Comparison of ENCODE assay signal across 16 cellular contexts in the genomic region with DNA sequence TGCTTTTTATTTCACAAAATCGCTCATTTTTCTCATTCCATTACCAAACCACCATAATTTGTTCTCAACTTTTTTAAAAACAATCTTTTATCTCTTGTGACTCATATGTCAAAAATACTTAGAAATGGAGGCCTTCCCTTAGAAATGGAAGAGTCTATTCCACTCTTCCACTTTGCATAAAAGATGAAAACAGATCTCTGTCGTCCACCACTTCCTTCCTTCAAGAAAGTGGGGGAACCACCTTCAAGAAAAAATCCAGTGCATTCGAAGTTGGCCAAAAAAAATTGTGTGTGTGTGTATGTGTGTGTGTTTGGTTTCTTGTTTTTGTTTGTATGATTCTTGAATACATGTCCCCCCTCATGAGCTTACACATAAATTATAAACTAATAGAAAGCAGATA.
DNase-seq lines count a peak whose midpoint lies in the region; ATAC-seq and TF ChIP-seq lines count a peak whose summit lies in the region.
"Had no signal": no experiment of that assay in that cellular context is flagged by ENCODE, and none has a peak within 500 bp of the region (broad histone marks: within the 10 kb centered on the region; RNA-seq: fewer than 3 reads in every experiment).

No MANE protein-coding gene starts in this region.

- H3K36me3 Mint-ChIP-seq in activated CD4-positive, alpha-beta T cell treated with anti-CD3 and anti-CD28 coated beads for 36 hours (ENCODE audit: low read depth), result no peaks in the 10 kb centered on the region
- no peaks in the 10 kb centered on the region for H3K36me3 Mint-ChIP-seq in activated naive CD4-positive, alpha-beta T cell treated with anti-CD3 and anti-CD28 coated beads, Interleukin-2, amount 50 U/mL, for 72 hours
- H3K36me3 Mint-ChIP-seq in effector memory CD8-positive, alpha-beta T cell (ENCODE audit: insufficient read depth), result peaks cover 3% of the 10 kb centered on the region
- H3K36me3 Mint-ChIP-seq: CD8-positive, alpha-beta memory T cell; IgD-negative memory B cell had no signal

- POLR2A ChIA-PET in activated CD4-positive, alpha-beta T cell treated with anti-CD3 and anti-CD28 coated beads for 36 hours (lab: Charles Lee), result no interaction called here

- H3K27me3 ChIP-seq in adrenal gland, result no peaks in the 10 kb centered on the region

- no peak overlapping the region for H3K4me3 ChIP-seq in adrenal gland

- H3K9me3 ChIP-seq in adrenal gland (replicated peaks in 1 of 3), result no peaks in the 10 kb centered on the region

- no peaks in the 10 kb centered on the region for H3K27me3 Mint-ChIP-seq in activated CD4-positive, alpha-beta T cell treated with anti-CD3 and anti-CD28 coated beads for 36 hours
- H3K27me3 Mint-ChIP-seq in effector memory CD8-positive, alpha-beta T cell, result no peaks in the 10 kb centered on the region
- H3K27me3 Mint-ChIP-seq: IgD-negative memory B cell had no signal

- TF ChIP-seq CTCF in adrenal gland (IDR thresholded peaks at IDR 0.05), result no peak

- H3K4me1 Mint-ChIP-seq in activated CD4-positive, alpha-beta T cell treated with anti-CD3 and anti-CD28 coated beads for 36 hours, result peaks cover 30% of the 10 kb centered on the region
- peaks cover 5 to 24% of the 10 kb centered on the region in 2 donors for H3K4me1 Mint-ChIP-seq in effector memory CD8-positive, alpha-beta T cell (ENCODE audit: low read depth in 2 of 2)

- CTCF ChIA-PET in activated CD4-positive, alpha-beta T cell treated with anti-CD3 and anti-CD28 coated beads for 36 hours (lab: Charles Lee), result no interaction called here

- H3K4me1 ChIP-seq in adrenal gland (replicated peaks in 1 of 2), result no peaks in the 10 kb centered on the region

- H3K27ac Mint-ChIP-seq in activated CD4-positive, alpha-beta T cell treated with anti-CD3 and anti-CD28 coated beads for 36 hours, result peak overlapping the region; percentile 7
- H3K27ac Mint-ChIP-seq in activated naive CD4-positive, alpha-beta T cell treated with anti-CD3 and anti-CD28 coated beads, Interleukin-2, amount 50 U/mL, for 72 hours, result no peak overlapping the region
- no peak overlapping the region for H3K27ac Mint-ChIP-seq in effector memory CD8-positive, alpha-beta T cell
- H3K27ac Mint-ChIP-seq: H9, IgD-negative memory B cell had no signal

- no peaks in the 10 kb centered on the region for H3K9me3 Mint-ChIP-seq in activated CD4-positive, alpha-beta T cell treated with anti-CD3 and anti-CD28 coated beads for 36 hours (ENCODE audit: low read depth)
- peaks cover 0 to 4% of the 10 kb centered on the region in 2 donors for H3K9me3 Mint-ChIP-seq in activated naive CD4-positive, alpha-beta T cell treated with anti-CD3 and anti-CD28 coated beads, Interleukin-2, amount 50 U/mL, for 72 hours
- no peaks in the 10 kb centered on the region for H3K9me3 Mint-ChIP-seq in effector memory CD8-positive, alpha-beta T cell
- H3K9me3 Mint-ChIP-seq: CD8-positive, alpha-beta memory T cell; H9; IgD-negative memory B cell had no signal

- H3K4me3 Mint-ChIP-seq in activated CD4-positive, alpha-beta T cell treated with anti-CD3 and anti-CD28 coated beads for 36 hours, result no peak overlapping the region
- H3K4me3 Mint-ChIP-seq in effector memory CD8-positive, alpha-beta T cell, result no peak overlapping the region
- H3K4me3 Mint-ChIP-seq: H9 had no signal

- WGBS in adrenal gland, 4 donors, result 36 to 73% (median 61%) methylated on average over 3 of the region's 3 CpGs

- intact Hi-C loops in activated CD4-positive, alpha-beta T cell treated with anti-CD3 and anti-CD28 coated beads for 36 hours (cut with DNase I, micrococcal nuclease), result no loop called here
- intact Hi-C loops in adrenal gland (cut with DNase I), result no loop called here

- TF ChIP-seq POLR2A in adrenal gland (IDR thresholded peaks at IDR 0.05), result no peak

- ATAC-seq in activated CD4-positive, alpha-beta T cell treated with anti-CD3 and anti-CD28 coated beads for 36 hours, result peak; percentile 37
- peak; percentile 34 to 53 for ATAC-seq in activated naive CD4-positive, alpha-beta T cell treated with anti-CD3 and anti-CD28 coated beads, Interleukin-2, amount 50 U/mL, for 72 hours
- ATAC-seq in effector memory CD8-positive, alpha-beta T cell (replicated peaks), result peak; percentile 43

- no peak overlapping the region for H3K27ac ChIP-seq in adrenal gland

- DNase-seq in activated CD4-positive, alpha-beta T cell treated with anti-CD3 and anti-CD28 coated beads for 36 hours, result no peak
- DNase-seq in activated CD4-positive, alpha-beta T cell treated with anti-CD3 and anti-CD28 coated beads for 1 hour, result no peak
- DNase-seq in activated naive CD4-positive, alpha-beta T cell treated with anti-CD3 and anti-CD28 coated beads, Interleukin-2, amount 50 U/mL, for 72 hours (ENCODE audit: low spot score in 2 of 2), result no peak
- no peak for DNase-seq in activated naive CD4-positive, alpha-beta T cell (lab: John Stamatoyannopoulos, UW)
- no peak for DNase-seq in effector memory CD8-positive, alpha-beta T cell
- no peak for DNase-seq in adrenal gland
- DNase-seq in cerebellum (ENCODE audit: low spot score), result no peak
- no peak for DNase-seq in NCI-H2107 treated with DMSO at 0.1 percent for 48 hours (lab: John Stamatoyannopoulos, UW; ENCODE audit: unreplicated experiment)
- DNase-seq: 8988T, DMS79, H9, NCI-H1105 treated with DMSO at 0.1 percent for 48 hours, NCI-H187, NCI-H526 treated with DMSO at 0.1 percent for 48 hours had no signal

- H3K36me3 ChIP-seq in adrenal gland (replicated peaks in 1 of 2), result no peaks in the 10 kb centered on the region
